ENCODE assay signal across 2 cellular contexts in the genomic region with DNA sequence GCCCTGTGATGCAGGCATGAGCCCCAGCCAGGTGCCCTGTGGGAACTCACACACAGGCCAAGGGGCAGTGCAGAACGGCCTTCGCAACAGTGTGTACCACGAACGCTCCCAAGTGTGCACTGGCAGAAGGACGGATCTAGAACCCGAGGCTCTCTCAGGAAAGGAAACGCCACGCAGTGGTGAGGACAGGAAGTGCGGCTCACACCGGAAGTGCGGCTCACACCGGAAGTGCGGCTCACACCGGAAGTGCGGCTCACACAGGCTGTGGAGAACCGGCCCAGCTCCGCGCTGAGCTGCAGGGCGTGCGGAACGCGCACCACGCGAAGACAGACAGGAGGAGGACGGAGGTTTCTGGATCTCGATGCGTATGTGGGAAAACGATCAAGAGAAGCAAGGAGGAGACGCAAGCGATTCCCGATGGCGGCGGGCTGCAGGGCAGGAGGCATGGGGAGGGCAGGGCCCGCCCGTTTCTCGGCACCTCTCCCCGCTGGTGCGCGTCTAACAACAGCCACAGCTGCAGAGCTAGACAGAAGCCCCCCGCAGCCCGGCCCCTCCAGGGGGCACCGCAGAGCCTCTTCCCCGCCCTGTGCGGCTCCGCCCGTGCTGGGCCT.
TF ChIP-seq lines count a peak whose summit lies in the region.

No MANE protein-coding gene starts in this region.

TF ChIP-seq in SK-N-SH, 30 proteins besides CTCF, POLR2A, EP300 and RAD21:
- TF ChIP-seq FOXJ3 (CRISPR knock-in tag; IDR thresholded peaks at IDR 0.05) (no peak), MXI1 (IDR thresholded peaks at IDR 0.05; ENCODE audit: low read depth, low read length) (no peak), YY1 (IDR thresholded peaks at IDR 0.05; ENCODE audit: low read depth) (no peak), GABPA (IDR thresholded peaks at IDR 0.05; ENCODE audit: low read depth) (no peak), ELF1 (IDR thresholded peaks at IDR 0.05) (no peak), TEAD4 (IDR thresholded peaks at IDR 0.05; ENCODE audit: borderline replicate concordance, insufficient read depth) (no peak), SMC3 (IDR thresholded peaks at IDR 0.05; ENCODE audit: low read depth, low read length) (no peak), RCOR1 (IDR thresholded peaks at IDR 0.05; ENCODE audit: low read length) (no peak), CHD2 (IDR thresholded peaks at IDR 0.05; ENCODE audit: low read length, partially characterized antibody) (no peak), NRF1 (IDR thresholded peaks at IDR 0.05; ENCODE audit: low read depth, low read length) (no peak), RFX5 (IDR thresholded peaks at IDR 0.05; ENCODE audit: low read length) (no peak)
- TF ChIP-seq, protein P1, sequence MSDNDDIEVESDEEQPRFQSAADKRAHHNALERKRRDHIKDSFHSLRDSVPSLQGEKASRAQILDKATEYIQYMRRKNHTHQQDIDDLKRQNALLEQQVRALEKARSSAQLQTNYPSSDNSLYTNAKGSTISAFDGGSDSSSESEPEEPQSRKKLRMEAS (IDR thresholded peaks at IDR 0.05; ENCODE audit: low read depth) = no peak
- TF ChIP-seq, protein P2, sequence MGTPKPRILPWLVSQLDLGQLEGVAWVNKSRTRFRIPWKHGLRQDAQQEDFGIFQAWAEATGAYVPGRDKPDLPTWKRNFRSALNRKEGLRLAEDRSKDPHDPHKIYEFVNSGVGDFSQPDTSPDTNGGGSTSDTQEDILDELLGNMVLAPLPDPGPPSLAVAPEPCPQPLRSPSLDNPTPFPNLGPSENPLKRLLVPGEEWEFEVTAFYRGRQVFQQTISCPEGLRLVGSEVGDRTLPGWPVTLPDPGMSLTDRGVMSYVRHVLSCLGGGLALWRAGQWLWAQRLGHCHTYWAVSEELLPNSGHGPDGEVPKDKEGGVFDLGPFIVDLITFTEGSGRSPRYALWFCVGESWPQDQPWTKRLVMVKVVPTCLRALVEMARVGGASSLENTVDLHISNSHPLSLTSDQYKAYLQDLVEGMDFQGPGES (IDR thresholded peaks at IDR 0.05; ENCODE audit: low read depth, low read length) = no peak
- TF ChIP-seq, protein P3, sequence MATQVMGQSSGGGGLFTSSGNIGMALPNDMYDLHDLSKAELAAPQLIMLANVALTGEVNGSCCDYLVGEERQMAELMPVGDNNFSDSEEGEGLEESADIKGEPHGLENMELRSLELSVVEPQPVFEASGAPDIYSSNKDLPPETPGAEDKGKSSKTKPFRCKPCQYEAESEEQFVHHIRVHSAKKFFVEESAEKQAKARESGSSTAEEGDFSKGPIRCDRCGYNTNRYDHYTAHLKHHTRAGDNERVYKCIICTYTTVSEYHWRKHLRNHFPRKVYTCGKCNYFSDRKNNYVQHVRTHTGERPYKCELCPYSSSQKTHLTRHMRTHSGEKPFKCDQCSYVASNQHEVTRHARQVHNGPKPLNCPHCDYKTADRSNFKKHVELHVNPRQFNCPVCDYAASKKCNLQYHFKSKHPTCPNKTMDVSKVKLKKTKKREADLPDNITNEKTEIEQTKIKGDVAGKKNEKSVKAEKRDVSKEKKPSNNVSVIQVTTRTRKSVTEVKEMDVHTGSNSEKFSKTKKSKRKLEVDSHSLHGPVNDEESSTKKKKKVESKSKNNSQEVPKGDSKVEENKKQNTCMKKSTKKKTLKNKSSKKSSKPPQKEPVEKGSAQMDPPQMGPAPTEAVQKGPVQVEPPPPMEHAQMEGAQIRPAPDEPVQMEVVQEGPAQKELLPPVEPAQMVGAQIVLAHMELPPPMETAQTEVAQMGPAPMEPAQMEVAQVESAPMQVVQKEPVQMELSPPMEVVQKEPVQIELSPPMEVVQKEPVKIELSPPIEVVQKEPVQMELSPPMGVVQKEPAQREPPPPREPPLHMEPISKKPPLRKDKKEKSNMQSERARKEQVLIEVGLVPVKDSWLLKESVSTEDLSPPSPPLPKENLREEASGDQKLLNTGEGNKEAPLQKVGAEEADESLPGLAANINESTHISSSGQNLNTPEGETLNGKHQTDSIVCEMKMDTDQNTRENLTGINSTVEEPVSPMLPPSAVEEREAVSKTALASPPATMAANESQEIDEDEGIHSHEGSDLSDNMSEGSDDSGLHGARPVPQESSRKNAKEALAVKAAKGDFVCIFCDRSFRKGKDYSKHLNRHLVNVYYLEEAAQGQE (IDR thresholded peaks at IDR 0.05; ENCODE audit: low read depth, low read length) = no peak
- TF ChIP-seq, protein P4, sequence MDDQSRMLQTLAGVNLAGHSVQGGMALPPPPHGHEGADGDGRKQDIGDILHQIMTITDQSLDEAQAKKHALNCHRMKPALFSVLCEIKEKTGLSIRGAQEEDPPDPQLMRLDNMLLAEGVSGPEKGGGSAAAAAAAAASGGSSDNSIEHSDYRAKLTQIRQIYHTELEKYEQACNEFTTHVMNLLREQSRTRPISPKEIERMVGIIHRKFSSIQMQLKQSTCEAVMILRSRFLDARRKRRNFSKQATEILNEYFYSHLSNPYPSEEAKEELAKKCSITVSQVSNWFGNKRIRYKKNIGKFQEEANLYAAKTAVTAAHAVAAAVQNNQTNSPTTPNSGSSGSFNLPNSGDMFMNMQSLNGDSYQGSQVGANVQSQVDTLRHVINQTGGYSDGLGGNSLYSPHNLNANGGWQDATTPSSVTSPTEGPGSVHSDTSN (IDR thresholded peaks at IDR 0.05) = no peak
- TF ChIP-seq, protein P5, sequence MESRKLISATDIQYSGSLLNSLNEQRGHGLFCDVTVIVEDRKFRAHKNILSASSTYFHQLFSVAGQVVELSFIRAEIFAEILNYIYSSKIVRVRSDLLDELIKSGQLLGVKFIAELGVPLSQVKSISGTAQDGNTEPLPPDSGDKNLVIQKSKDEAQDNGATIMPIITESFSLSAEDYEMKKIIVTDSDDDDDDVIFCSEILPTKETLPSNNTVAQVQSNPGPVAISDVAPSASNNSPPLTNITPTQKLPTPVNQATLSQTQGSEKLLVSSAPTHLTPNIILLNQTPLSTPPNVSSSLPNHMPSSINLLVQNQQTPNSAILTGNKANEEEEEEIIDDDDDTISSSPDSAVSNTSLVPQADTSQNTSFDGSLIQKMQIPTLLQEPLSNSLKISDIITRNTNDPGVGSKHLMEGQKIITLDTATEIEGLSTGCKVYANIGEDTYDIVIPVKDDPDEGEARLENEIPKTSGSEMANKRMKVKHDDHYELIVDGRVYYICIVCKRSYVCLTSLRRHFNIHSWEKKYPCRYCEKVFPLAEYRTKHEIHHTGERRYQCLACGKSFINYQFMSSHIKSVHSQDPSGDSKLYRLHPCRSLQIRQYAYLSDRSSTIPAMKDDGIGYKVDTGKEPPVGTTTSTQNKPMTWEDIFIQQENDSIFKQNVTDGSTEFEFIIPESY (IDR thresholded peaks at IDR 0.05; ENCODE audit: borderline replicate concordance, low read depth) = no peak
TF ChIP-seq in SK-N-SH: peak in this region for 0.

TF ChIP-seq in SK-N-SH treated with all-trans-retinoic acid at 6 μM for 48 hours, 23 proteins besides CTCF, POLR2A, EP300 and RAD21:
- TF ChIP-seq ZC3H10 (CRISPR knock-in tag; IDR thresholded peaks at IDR 0.05) (no peak), PPARA (CRISPR knock-in tag; IDR thresholded peaks at IDR 0.05; ENCODE audit: borderline replicate concordance) (no peak), ZNF70 (CRISPR knock-in tag; IDR thresholded peaks at IDR 0.05) (no peak), ZFP3 (CRISPR knock-in tag; IDR thresholded peaks at IDR 0.05) (no peak), ZFP30 (CRISPR knock-in tag; IDR thresholded peaks at IDR 0.05) (no peak), ESRRG (CRISPR knock-in tag; IDR thresholded peaks at IDR 0.05) (no peak), TCF4 (CRISPR knock-in tag; IDR thresholded peaks at IDR 0.05; ENCODE audit: borderline replicate concordance) (no peak), TOX (CRISPR knock-in tag; IDR thresholded peaks at IDR 0.05; ENCODE audit: borderline replicate concordance) (no peak), CSDC2 (CRISPR knock-in tag; IDR thresholded peaks at IDR 0.05) (no peak), BACH2 (CRISPR knock-in tag; IDR thresholded peaks at IDR 0.05; ENCODE audit: borderline replicate concordance) (no peak), OSR1 (CRISPR knock-in tag; IDR thresholded peaks at IDR 0.05) (no peak)
- TF ChIP-seq, protein P6, sequence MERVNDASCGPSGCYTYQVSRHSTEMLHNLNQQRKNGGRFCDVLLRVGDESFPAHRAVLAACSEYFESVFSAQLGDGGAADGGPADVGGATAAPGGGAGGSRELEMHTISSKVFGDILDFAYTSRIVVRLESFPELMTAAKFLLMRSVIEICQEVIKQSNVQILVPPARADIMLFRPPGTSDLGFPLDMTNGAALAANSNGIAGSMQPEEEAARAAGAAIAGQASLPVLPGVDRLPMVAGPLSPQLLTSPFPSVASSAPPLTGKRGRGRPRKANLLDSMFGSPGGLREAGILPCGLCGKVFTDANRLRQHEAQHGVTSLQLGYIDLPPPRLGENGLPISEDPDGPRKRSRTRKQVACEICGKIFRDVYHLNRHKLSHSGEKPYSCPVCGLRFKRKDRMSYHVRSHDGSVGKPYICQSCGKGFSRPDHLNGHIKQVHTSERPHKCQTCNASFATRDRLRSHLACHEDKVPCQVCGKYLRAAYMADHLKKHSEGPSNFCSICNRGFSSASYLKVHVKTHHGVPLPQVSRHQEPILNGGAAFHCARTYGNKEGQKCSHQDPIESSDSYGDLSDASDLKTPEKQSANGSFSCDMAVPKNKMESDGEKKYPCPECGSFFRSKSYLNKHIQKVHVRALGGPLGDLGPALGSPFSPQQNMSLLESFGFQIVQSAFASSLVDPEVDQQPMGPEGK (CRISPR knock-in tag; IDR thresholded peaks at IDR 0.05; ENCODE audit: borderline replicate concordance) = no peak
- TF ChIP-seq, protein P7, sequence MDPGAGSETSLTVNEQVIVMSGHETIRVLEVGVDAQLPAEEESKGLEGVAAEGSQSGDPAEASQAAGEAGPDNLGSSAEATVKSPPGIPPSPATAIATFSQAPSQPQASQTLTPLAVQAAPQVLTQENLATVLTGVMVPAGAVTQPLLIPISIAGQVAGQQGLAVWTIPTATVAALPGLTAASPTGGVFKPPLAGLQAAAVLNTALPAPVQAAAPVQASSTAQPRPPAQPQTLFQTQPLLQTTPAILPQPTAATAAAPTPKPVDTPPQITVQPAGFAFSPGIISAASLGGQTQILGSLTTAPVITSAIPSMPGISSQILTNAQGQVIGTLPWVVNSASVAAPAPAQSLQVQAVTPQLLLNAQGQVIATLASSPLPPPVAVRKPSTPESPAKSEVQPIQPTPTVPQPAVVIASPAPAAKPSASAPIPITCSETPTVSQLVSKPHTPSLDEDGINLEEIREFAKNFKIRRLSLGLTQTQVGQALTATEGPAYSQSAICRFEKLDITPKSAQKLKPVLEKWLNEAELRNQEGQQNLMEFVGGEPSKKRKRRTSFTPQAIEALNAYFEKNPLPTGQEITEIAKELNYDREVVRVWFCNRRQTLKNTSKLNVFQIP (CRISPR knock-in tag; IDR thresholded peaks at IDR 0.05; ENCODE audit: borderline replicate concordance, low read depth) = no peak
- TF ChIP-seq, protein P8, sequence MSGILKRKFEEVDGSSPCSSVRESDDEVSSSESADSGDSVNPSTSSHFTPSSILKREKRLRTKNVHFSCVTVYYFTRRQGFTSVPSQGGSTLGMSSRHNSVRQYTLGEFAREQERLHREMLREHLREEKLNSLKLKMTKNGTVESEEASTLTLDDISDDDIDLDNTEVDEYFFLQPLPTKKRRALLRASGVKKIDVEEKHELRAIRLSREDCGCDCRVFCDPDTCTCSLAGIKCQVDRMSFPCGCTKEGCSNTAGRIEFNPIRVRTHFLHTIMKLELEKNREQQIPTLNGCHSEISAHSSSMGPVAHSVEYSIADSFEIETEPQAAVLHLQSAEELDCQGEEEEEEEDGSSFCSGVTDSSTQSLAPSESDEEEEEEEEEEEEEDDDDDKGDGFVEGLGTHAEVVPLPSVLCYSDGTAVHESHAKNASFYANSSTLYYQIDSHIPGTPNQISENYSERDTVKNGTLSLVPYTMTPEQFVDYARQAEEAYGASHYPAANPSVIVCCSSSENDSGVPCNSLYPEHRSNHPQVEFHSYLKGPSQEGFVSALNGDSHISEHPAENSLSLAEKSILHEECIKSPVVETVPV (CRISPR knock-in tag; IDR thresholded peaks at IDR 0.05) = no peak
